Comparison of ENCODE assay signal across 26 cellular contexts in the genomic region with DNA sequence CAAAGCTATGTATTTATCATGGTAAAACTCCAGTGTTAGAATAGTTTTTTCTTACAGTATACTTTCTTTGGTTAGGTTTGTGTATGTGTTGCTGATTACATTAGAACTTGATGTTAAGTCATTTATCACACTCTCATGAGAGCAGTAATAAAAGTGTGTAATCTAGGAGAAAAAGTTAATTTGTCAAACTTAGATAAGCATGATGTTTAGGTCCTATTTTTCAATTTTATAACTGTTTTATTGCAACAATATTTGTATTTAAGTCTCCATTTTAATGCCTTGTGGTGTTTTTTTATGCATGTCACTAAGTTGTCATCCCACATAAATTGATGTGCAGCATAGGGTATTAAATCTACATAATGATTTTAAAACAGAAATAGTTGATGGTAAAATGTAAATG. TPM values are rescaled to one million over a fixed set of nuclear protein-coding genes. Genes with fewer than 3 reads are reported as not detected.
"Had no signal": no experiment of that assay in that cellular context is flagged by ENCODE, and none has a peak within 500 bp of the region (broad histone marks: within the 10 kb centered on the region; RNA-seq: fewer than 3 reads in every experiment).

No MANE protein-coding gene starts in this region.

- H3K9me3 Mint-ChIP-seq: dendritic cell treated with granulocyte-macrophage colony-stimulating factor and Interleukin-4, amounts not matched to agents 40 ng/mL and 50 ng/mL, for 4 days; effector memory CD8-positive, alpha-beta T cell; endodermal cell had no signal

- ATAC-seq: effector memory CD8-positive, alpha-beta T cell; esophagus mucosa; foreskin keratinocyte; gastrocnemius medialis; gastroesophageal sphincter; heart left ventricle; heart right ventricle had no signal

- H3K27ac ChIP-seq: colonic mucosa, coronary artery, dorsolateral prefrontal cortex, epithelial cell of prostate, esophagus muscularis mucosa, esophagus squamous epithelium, foreskin keratinocyte, gastrocnemius medialis, gastroesophageal sphincter, heart left ventricle, heart right ventricle had no signal

- H3K9me3 ChIP-seq: colonic mucosa, esophagus muscularis mucosa, esophagus squamous epithelium, gastrocnemius medialis, gastroesophageal sphincter, heart left ventricle had no signal

- FAIRE-seq: endothelial cell of umbilical vein had no signal

- H3K36me3 ChIP-seq: colonic mucosa, gastrocnemius medialis had no signal

- DNase-seq: colonic mucosa; cortex of kidney; dermis blood vessel endothelial cell; dorsolateral prefrontal cortex; effector CD4-positive, alpha-beta T cell; effector CD8-positive, alpha-beta T cell; effector memory CD4-positive, alpha-beta T cell; effector memory CD8-positive, alpha-beta T cell; endodermal cell; erythroblast; esophagus squamous epithelium; foreskin fibroblast; foreskin keratinocyte; foreskin melanocyte; gastrocnemius medialis; glutamatergic neuron; head of caudate nucleus; heart left ventricle; heart right ventricle had no signal

- H3K4me1 ChIP-seq: colonic mucosa, esophagus muscularis mucosa, esophagus squamous epithelium, foreskin keratinocyte, gastrocnemius medialis, gastroesophageal sphincter, heart left ventricle, heart right ventricle had no signal

- H3K27ac Mint-ChIP-seq: dendritic cell treated with granulocyte-macrophage colony-stimulating factor and Interleukin-4, amounts not matched to agents 40 ng/mL and 50 ng/mL, for 4 days; effector memory CD8-positive, alpha-beta T cell; endodermal cell had no signal

- H3K27me3 Mint-ChIP-seq: dendritic cell treated with granulocyte-macrophage colony-stimulating factor and Interleukin-4, amounts not matched to agents 40 ng/mL and 50 ng/mL, for 4 days; effector memory CD8-positive, alpha-beta T cell had no signal

- H3K4me3 ChIP-seq: colonic mucosa, coronary artery, dorsolateral prefrontal cortex, esophagus muscularis mucosa, esophagus squamous epithelium, gastrocnemius medialis, gastroesophageal sphincter, heart left ventricle, heart right ventricle had no signal

- H3K27me3 ChIP-seq: colonic mucosa, dorsolateral prefrontal cortex, esophagus muscularis mucosa, esophagus squamous epithelium, foreskin keratinocyte, gastrocnemius medialis, gastroesophageal sphincter, heart left ventricle, heart right ventricle had no signal

- H3K4me3 Mint-ChIP-seq: dendritic cell treated with granulocyte-macrophage colony-stimulating factor and Interleukin-4, amounts not matched to agents 40 ng/mL and 50 ng/mL, for 4 days; effector memory CD8-positive, alpha-beta T cell; endodermal cell had no signal

RNA-seq across cellular contexts. Expression of gene DNAH11, which starts 28.8 kb away (rescaled TPM):
- total RNA-seq: foreskin keratinocyte had no signal
